Comparison of ENCODE assay signal across 8 cellular contexts in the genomic region with DNA sequence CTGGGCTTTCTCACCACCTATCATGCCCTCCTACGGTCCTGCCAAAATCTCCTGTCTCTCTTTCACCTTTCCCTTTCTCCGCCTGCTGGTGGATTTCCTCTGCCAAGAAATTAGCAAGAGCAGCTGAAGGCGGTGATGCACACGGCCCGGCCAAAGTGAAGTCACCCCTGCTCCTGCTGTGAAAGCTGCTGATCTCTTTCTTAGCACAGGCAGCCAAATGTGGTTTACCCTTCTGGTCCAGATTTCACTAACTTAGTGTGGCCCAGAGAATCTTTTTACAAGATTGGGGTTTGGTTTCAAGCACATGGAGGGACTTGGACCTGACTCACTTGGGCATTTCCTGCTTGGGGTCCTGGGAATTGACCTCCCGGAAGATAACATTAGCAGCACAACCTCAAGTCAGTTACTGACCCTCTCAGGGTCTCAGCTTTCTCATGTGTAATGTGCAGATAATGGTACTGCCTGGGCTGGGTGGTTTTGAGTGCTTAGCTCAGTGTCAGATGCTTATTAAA.
A peak's percentile ranks its signal among the peaks of the same experiment; 100 is the strongest.
DNase-seq lines count a peak whose midpoint lies in the region; FAIRE-seq and TF ChIP-seq lines count a peak whose summit lies in the region.

No MANE protein-coding gene starts in this region.

- H2BK15ac ChIP-seq in mesenchymal stem cell (ENCODE audit: low read depth, poor library complexity, severe bottlenecking), result peak overlapping the region; percentile 62

- peak overlapping the region; percentile 58 for H2AK5ac ChIP-seq in mesenchymal stem cell (ENCODE audit: low read length, severe bottlenecking)

- FAIRE-seq in GM19239 (lab: Jason Lieb, UNC), result peak; percentile 85

- intact Hi-C loops in transverse colon (cut with DNase I; ENCODE audit: low total_unique reads), result no loop called here
- intact Hi-C loops in CD14-positive monocyte (cut with micrococcal nuclease), result no loop called here

- H3K9me3 ChIP-seq in mesenchymal stem cell (ENCODE audit: control insufficient read depth, low read length) (no peaks in the 10 kb centered on the region), transverse colon (no peaks in the 10 kb centered on the region)

- WGBS in mesenchymal stem cell, result under 1% methylated on average over 5 of the region's 6 CpGs
- WGBS in transverse colon (ENCODE audit: low coverage in 1 of 2), 2 donors, result 38 to 65% methylated on average over 1 to 6 of the region's 6 CpGs

- peak overlapping the region; percentile 86 for H2BK120ac ChIP-seq in mesenchymal stem cell (ENCODE audit: low read depth, low read length)

- peak; percentile 88 for DNase-seq in AG08395 (ENCODE audit: low spot score)
- no peak for DNase-seq in GM19239 (ENCODE audit: insufficient read length, low spot score)
- DNase-seq in NCI-H446 treated with DMSO at 0.1 percent for 48 hours (lab: John Stamatoyannopoulos, UW), result peak; percentile 69
- peak; percentile 80 for DNase-seq in cerebellum (ENCODE audit: low spot score)
- peak; percentile 98 for DNase-seq in mesenchymal stem cell
- peak; percentile 53 for DNase-seq in transverse colon
- no peak for DNase-seq in DMS53 treated with DMSO at 0.1 percent for 48 hours (lab: John Stamatoyannopoulos, UW; ENCODE audit: unreplicated experiment)
- no peak for DNase-seq in CD14-positive monocyte (ENCODE audit: low spot score)

- peaks cover 40 to 41% of the 10 kb centered on the region in 2 donors for H3K36me3 Mint-ChIP-seq in CD14-positive monocyte

- peak overlapping the region; percentile 83 for H4K91ac ChIP-seq in mesenchymal stem cell (ENCODE audit: low read length)

- H3K27ac Mint-ChIP-seq in CD14-positive monocyte, result no peak overlapping the region

- H2BK5ac ChIP-seq in mesenchymal stem cell (ENCODE audit: low read depth, low read length, poor library complexity, severe bottlenecking), result peak overlapping the region; percentile 63

- in situ Hi-C loops in transverse colon (cut with MboI; ENCODE audit: low pct_ligation_motif_present in 1 of 4, low pct_unique_long_range_greater_than_20kb in 1 of 4, low sequenced_read_pairs in 3 of 4), result no loop called here

- no peaks in the 10 kb centered on the region for H3K27me3 Mint-ChIP-seq in CD14-positive monocyte (ENCODE audit: low read depth in 3 of 3)

- peak overlapping the region; percentile 89 for H3K27ac ChIP-seq in mesenchymal stem cell (ENCODE audit: low read length, poor library complexity, severe bottlenecking)
- H3K27ac ChIP-seq in transverse colon, result peak overlapping the region; percentile 23 to 78 (median 58)

- H3K4me3 ChIP-seq in mesenchymal stem cell (ENCODE audit: insufficient read depth in 1 of 2, low read depth in 1 of 2, low read length in 2 of 2) (no peak overlapping the region), transverse colon (no peak overlapping the region)

- H3K9me3 Mint-ChIP-seq in CD14-positive monocyte, result no peaks in the 10 kb centered on the region

- no peak for TF ChIP-seq POLR2A in transverse colon (IDR thresholded peaks at IDR 0.05)

- peak overlapping the region; percentile 46 for H3K9ac ChIP-seq in mesenchymal stem cell (ENCODE audit: low read length)

- no peak overlapping the region for H2AFZ ChIP-seq in mesenchymal stem cell (ENCODE audit: low read depth, low read length)

- H3K23ac ChIP-seq in mesenchymal stem cell (ENCODE audit: low read length in 2 of 2), result no peak overlapping the region

- H2BK12ac ChIP-seq in mesenchymal stem cell (ENCODE audit: low read length in 2 of 2), result peak overlapping the region; percentile 59 to 99

- peaks cover 7% of the 10 kb centered on the region for H3K79me1 ChIP-seq in mesenchymal stem cell (replicated peaks; ENCODE audit: low read length, poor library complexity, severe bottlenecking)

- no peak overlapping the region for H3K4me3 Mint-ChIP-seq in CD14-positive monocyte

- TF ChIP-seq EP300 in transverse colon (IDR thresholded peaks at IDR 0.05; ENCODE audit: low read depth), result no peak

- H3K36me3 ChIP-seq in mesenchymal stem cell (ENCODE audit: control insufficient read depth in 1 of 2, insufficient read depth in 2 of 2, low read depth in 1 of 2, low read length in 2 of 2) (peaks cover 5 to 22% of the 10 kb centered on the region in 2 experiments), transverse colon (no peaks in the 10 kb centered on the region)

- H3K4me2 ChIP-seq in mesenchymal stem cell (ENCODE audit: low read length, poor library complexity, severe bottlenecking), result peak overlapping the region; percentile 33

- no peaks in the 10 kb centered on the region for H3K27me3 ChIP-seq in mesenchymal stem cell (ENCODE audit: control insufficient read depth in 1 of 2, insufficient read depth in 1 of 2, low read length in 2 of 2)
- no peaks in the 10 kb centered on the region for H3K27me3 ChIP-seq in transverse colon

- H3K4me1 ChIP-seq in mesenchymal stem cell (ENCODE audit: control insufficient read depth, insufficient read depth, low read depth, low read length) (peaks cover 28% of the 10 kb centered on the region), transverse colon (peaks cover 6 to 43% (median 31%) of the 10 kb centered on the region in 4 donors)

- TF ChIP-seq CTCF in transverse colon (IDR thresholded peaks at IDR 0.05) (peak in 3 of 5 experiments; percentile 9 to 32 (median 20)), CD14-positive monocyte (IDR thresholded peaks at IDR 0.05) (no peak)

- H4K8ac ChIP-seq in mesenchymal stem cell (ENCODE audit: low read length), result peak overlapping the region; percentile 88

- no peak overlapping the region for H3K14ac ChIP-seq in mesenchymal stem cell (ENCODE audit: low read length in 2 of 2)

- H3K4me1 Mint-ChIP-seq in CD14-positive monocyte, result peaks cover 12% of the 10 kb centered on the region

- H3K18ac ChIP-seq in mesenchymal stem cell (ENCODE audit: low read depth in 1 of 2, low read length in 2 of 2), result peak overlapping the region; percentile 79 to 95

- H3K4ac ChIP-seq in mesenchymal stem cell (ENCODE audit: low read depth in 1 of 2, low read length in 2 of 2), result peak overlapping the region; percentile 69 to 93

Comparison
In these comparisons a context has a peak if more than half of its experiments do, and no peak if none do; other contexts are left out.
1. DNase-seq: peak in AG08395 (single experiment), NCI-H446 treated with DMSO at 0.1 percent for 48 hours (single experiment), cerebellum (single experiment), mesenchymal stem cell (single experiment) and transverse colon (single experiment); none in GM19239 (single experiment), DMS53 treated with DMSO at 0.1 percent for 48 hours (single experiment) and CD14-positive monocyte (single experiment).